1 cellular context compared by ENCODE assay signal in the genomic region with DNA sequence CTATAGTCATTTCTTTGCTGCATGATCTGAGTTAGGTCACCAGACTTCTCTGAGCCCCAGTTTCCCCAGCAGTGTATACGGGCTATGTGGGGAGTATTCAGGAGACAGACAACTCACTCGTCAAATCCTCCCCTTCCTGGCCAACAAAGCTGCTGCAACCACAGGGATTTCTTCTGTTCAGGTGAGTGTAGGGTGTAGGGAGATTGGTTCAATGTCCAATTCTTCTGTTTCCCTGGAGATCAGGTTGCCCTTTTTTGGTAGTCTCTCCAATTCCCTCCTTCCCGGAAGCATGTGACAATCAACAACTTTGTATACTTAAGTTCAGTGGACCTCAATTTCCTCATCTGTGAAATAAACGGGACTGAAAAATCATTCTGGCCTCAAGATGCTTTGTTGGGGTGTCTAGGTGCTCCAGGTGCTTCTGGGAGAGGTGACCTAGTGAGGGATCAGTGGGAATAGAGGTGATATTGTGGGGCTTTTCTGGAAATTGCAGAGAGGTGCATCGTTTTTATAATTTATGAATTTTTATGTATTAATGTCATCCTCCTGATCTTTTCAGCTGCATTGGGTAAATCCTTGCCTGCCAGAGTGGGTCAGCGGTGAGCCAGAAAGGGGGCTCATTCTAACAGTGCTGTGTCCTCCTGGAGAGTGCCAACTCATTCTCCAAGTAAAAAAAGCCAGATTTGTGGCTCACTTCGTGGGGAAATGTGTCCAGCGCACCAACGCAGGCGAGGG.
TF ChIP-seq lines count a peak whose summit lies in the region.

No MANE protein-coding gene starts in this region.

TF ChIP-seq in HepG2, 621 proteins besides CTCF, POLR2A, EP300 and RAD21 (continued from another document and continues in another):
- TF ChIP-seq, protein P1, sequence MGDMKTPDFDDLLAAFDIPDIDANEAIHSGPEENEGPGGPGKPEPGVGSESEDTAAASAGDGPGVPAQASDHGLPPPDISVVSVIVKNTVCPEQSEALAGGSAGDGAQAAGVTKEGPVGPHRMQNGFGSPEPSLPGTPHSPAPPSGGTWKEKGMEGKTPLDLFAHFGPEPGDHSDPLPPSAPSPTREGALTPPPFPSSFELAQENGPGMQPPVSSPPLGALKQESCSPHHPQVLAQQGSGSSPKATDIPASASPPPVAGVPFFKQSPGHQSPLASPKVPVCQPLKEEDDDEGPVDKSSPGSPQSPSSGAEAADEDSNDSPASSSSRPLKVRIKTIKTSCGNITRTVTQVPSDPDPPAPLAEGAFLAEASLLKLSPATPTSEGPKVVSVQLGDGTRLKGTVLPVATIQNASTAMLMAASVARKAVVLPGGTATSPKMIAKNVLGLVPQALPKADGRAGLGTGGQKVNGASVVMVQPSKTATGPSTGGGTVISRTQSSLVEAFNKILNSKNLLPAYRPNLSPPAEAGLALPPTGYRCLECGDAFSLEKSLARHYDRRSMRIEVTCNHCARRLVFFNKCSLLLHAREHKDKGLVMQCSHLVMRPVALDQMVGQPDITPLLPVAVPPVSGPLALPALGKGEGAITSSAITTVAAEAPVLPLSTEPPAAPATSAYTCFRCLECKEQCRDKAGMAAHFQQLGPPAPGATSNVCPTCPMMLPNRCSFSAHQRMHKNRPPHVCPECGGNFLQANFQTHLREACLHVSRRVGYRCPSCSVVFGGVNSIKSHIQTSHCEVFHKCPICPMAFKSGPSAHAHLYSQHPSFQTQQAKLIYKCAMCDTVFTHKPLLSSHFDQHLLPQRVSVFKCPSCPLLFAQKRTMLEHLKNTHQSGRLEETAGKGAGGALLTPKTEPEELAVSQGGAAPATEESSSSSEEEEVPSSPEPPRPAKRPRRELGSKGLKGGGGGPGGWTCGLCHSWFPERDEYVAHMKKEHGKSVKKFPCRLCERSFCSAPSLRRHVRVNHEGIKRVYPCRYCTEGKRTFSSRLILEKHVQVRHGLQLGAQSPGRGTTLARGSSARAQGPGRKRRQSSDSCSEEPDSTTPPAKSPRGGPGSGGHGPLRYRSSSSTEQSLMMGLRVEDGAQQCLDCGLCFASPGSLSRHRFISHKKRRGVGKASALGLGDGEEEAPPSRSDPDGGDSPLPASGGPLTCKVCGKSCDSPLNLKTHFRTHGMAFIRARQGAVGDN (CRISPR knock-in tag; IDR thresholded peaks at IDR 0.05), result no peak
- TF ChIP-seq NCOA1 (CRISPR knock-in tag; IDR thresholded peaks at IDR 0.05) (no peak), MED1 (CRISPR knock-in tag; IDR thresholded peaks at IDR 0.05) (peak; percentile 87), IKZF1 (IDR thresholded peaks at IDR 0.05) (no peak), PLRG1 (conservative IDR thresholded peaks at IDR 0.05) (no peak), PCBP2 (optimal IDR thresholded peaks at IDR 0.05; ENCODE audit: low read depth, low read length, poor library complexity, severe bottlenecking) (peak; percentile 61), ZNF550 (CRISPR knock-in tag; IDR thresholded peaks at IDR 0.05; ENCODE audit: borderline replicate concordance) (no peak), EED (CRISPR knock-in tag; IDR thresholded peaks at IDR 0.05) (no peak), ZNF547 (CRISPR knock-in tag; IDR thresholded peaks at IDR 0.05) (no peak; the same call in 1 of the 2 replicates), ZNF460 (CRISPR knock-in tag; IDR thresholded peaks at IDR 0.05; ENCODE audit: borderline replicate concordance) (no peak), ZNF253 (CRISPR knock-in tag; IDR thresholded peaks at IDR 0.05; ENCODE audit: borderline replicate concordance) (no peak), AKAP8 (CRISPR knock-in tag; IDR thresholded peaks at IDR 0.05) (no peak), MTA1 (CRISPR knock-in tag; IDR thresholded peaks at IDR 0.05; ENCODE audit: borderline replicate concordance) (no peak), RAD51 (IDR thresholded peaks at IDR 0.05; ENCODE audit: borderline replicate concordance) (no peak), ZNF326 (CRISPR knock-in tag; IDR thresholded peaks at IDR 0.05; ENCODE audit: borderline replicate concordance) (no peak), ZNF557 (CRISPR knock-in tag; IDR thresholded peaks at IDR 0.05) (peak; percentile 23; the same call in 1 of the 2 replicates), RFXANK (CRISPR knock-in tag; IDR thresholded peaks at IDR 0.05) (no peak), ERF (CRISPR knock-in tag; IDR thresholded peaks at IDR 0.05) (no peak), POLR2AphosphoS2 (IDR thresholded peaks at IDR 0.05; ENCODE audit: low read depth, low read length) (no peak), ZNF256 (CRISPR knock-in tag; conservative IDR thresholded peaks at IDR 0.05) (no peak), ZMYM4 (CRISPR knock-in tag; IDR thresholded peaks at IDR 0.05) (no peak), CAMTA2 (CRISPR knock-in tag; IDR thresholded peaks at IDR 0.05; ENCODE audit: borderline replicate concordance) (no peak; the same call in 1 of the 2 replicates), REPIN1 (CRISPR knock-in tag; IDR thresholded peaks at IDR 0.05; ENCODE audit: borderline replicate concordance, low read depth) (0 out of 2 replicates have a peak, but pooled peaks have one; percentile 26), MEIS1 (CRISPR knock-in tag; IDR thresholded peaks at IDR 0.05; ENCODE audit: borderline replicate concordance) (no peak), SMAD1 (CRISPR knock-in tag; IDR thresholded peaks at IDR 0.05; ENCODE audit: borderline replicate concordance, low read depth) (no peak), MLLT10 (CRISPR knock-in tag; IDR thresholded peaks at IDR 0.05) (no peak)
- TF ChIP-seq, protein P2, sequence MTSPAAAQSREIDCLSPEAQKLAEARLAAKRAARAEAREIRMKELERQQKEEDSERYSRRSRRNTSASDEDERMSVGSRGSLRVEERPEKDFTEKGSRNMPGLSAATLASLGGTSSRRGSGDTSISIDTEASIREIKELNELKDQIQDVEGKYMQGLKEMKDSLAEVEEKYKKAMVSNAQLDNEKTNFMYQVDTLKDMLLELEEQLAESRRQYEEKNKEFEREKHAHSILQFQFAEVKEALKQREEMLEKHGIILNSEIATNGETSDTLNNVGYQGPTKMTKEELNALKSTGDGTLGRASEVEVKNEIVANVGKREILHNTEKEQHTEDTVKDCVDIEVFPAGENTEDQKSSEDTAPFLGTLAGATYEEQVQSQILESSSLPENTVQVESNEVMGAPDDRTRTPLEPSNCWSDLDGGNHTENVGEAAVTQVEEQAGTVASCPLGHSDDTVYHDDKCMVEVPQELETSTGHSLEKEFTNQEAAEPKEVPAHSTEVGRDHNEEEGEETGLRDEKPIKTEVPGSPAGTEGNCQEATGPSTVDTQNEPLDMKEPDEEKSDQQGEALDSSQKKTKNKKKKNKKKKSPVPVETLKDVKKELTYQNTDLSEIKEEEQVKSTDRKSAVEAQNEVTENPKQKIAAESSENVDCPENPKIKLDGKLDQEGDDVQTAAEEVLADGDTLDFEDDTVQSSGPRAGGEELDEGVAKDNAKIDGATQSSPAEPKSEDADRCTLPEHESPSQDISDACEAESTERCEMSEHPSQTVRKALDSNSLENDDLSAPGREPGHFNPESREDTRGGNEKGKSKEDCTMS (CRISPR knock-in tag; conservative IDR thresholded peaks at IDR 0.05), result 0 out of 2 replicates have a peak, but pooled peaks have one; percentile 30
- TF ChIP-seq, protein P3, sequence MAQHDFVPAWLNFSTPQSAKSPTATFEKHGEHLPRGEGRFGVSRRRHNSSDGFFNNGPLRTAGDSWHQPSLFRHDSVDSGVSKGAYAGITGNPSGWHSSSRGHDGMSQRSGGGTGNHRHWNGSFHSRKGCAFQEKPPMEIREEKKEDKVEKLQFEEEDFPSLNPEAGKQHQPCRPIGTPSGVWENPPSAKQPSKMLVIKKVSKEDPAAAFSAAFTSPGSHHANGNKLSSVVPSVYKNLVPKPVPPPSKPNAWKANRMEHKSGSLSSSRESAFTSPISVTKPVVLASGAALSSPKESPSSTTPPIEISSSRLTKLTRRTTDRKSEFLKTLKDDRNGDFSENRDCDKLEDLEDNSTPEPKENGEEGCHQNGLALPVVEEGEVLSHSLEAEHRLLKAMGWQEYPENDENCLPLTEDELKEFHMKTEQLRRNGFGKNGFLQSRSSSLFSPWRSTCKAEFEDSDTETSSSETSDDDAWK (CRISPR knock-in tag; IDR thresholded peaks at IDR 0.05), result no peak
- TF ChIP-seq, protein P4, sequence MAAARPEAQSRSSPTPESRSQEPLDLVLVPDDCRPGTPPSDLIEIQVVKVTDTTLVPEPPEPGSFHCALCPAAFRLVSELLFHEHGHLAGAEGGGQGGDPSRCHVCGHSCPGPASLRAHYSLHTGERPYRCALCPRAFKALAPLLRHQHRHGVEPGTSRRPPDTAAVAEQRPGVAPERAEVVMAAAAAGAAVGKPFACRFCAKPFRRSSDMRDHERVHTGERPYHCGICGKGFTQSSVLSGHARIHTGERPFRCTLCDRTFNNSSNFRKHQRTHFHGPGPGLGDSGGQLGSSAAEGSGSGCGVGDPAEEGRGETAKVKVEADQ (CRISPR knock-in tag; IDR thresholded peaks at IDR 0.05; ENCODE audit: borderline replicate concordance), result no peak; the same call in 1 of the 2 replicates
- TF ChIP-seq, protein P5, sequence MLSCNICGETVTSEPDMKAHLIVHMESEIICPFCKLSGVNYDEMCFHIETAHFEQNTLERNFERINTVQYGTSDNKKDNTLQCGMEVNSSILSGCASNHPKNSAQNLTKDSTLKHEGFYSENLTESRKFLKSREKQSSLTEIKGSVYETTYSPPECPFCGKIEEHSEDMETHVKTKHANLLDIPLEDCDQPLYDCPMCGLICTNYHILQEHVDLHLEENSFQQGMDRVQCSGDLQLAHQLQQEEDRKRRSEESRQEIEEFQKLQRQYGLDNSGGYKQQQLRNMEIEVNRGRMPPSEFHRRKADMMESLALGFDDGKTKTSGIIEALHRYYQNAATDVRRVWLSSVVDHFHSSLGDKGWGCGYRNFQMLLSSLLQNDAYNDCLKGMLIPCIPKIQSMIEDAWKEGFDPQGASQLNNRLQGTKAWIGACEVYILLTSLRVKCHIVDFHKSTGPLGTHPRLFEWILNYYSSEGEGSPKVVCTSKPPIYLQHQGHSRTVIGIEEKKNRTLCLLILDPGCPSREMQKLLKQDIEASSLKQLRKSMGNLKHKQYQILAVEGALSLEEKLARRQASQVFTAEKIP (CRISPR knock-in tag; IDR thresholded peaks at IDR 0.05; ENCODE audit: borderline replicate concordance), result no peak
- TF ChIP-seq, protein P6, sequence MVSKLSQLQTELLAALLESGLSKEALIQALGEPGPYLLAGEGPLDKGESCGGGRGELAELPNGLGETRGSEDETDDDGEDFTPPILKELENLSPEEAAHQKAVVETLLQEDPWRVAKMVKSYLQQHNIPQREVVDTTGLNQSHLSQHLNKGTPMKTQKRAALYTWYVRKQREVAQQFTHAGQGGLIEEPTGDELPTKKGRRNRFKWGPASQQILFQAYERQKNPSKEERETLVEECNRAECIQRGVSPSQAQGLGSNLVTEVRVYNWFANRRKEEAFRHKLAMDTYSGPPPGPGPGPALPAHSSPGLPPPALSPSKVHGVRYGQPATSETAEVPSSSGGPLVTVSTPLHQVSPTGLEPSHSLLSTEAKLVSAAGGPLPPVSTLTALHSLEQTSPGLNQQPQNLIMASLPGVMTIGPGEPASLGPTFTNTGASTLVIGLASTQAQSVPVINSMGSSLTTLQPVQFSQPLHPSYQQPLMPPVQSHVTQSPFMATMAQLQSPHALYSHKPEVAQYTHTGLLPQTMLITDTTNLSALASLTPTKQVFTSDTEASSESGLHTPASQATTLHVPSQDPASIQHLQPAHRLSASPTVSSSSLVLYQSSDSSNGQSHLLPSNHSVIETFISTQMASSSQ (IDR thresholded peaks at IDR 0.05; ENCODE audit: low read depth), result peak; percentile 35; the same call in 1 of the 2 replicates
- TF ChIP-seq, protein P6 (CRISPR knock-in tag; IDR thresholded peaks at IDR 0.05; ENCODE audit: borderline replicate concordance), result no peak
- TF ChIP-seq, protein P7, sequence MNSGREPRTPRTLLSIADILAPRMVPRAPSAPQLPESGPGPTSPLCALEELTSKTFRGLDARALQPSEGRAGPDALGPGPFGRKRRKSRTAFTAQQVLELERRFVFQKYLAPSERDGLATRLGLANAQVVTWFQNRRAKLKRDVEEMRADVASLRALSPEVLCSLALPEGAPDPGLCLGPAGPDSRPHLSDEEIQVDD (CRISPR knock-in tag; IDR thresholded peaks at IDR 0.05; ENCODE audit: borderline replicate concordance), result no peak
- TF ChIP-seq, protein P8, sequence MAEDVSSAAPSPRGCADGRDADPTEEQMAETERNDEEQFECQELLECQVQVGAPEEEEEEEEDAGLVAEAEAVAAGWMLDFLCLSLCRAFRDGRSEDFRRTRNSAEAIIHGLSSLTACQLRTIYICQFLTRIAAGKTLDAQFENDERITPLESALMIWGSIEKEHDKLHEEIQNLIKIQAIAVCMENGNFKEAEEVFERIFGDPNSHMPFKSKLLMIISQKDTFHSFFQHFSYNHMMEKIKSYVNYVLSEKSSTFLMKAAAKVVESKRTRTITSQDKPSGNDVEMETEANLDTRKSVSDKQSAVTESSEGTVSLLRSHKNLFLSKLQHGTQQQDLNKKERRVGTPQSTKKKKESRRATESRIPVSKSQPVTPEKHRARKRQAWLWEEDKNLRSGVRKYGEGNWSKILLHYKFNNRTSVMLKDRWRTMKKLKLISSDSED (CRISPR knock-in tag; IDR thresholded peaks at IDR 0.05), result no peak
- TF ChIP-seq, protein P9, sequence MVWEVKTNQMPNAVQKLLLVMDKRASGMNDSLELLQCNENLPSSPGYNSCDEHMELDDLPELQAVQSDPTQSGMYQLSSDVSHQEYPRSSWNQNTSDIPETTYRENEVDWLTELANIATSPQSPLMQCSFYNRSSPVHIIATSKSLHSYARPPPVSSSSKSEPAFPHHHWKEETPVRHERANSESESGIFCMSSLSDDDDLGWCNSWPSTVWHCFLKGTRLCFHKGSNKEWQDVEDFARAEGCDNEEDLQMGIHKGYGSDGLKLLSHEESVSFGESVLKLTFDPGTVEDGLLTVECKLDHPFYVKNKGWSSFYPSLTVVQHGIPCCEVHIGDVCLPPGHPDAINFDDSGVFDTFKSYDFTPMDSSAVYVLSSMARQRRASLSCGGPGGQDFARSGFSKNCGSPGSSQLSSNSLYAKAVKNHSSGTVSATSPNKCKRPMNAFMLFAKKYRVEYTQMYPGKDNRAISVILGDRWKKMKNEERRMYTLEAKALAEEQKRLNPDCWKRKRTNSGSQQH (CRISPR knock-in tag; IDR thresholded peaks at IDR 0.05; ENCODE audit: low read depth), result peak; percentile 56; the same call in 1 of the 2 replicates
- TF ChIP-seq, protein P10, sequence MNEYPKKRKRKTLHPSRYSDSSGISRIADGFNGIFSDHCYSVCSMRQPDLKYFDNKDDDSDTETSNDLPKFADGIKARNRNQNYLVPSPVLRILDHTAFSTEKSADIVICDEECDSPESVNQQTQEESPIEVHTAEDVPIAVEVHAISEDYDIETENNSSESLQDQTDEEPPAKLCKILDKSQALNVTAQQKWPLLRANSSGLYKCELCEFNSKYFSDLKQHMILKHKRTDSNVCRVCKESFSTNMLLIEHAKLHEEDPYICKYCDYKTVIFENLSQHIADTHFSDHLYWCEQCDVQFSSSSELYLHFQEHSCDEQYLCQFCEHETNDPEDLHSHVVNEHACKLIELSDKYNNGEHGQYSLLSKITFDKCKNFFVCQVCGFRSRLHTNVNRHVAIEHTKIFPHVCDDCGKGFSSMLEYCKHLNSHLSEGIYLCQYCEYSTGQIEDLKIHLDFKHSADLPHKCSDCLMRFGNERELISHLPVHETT (CRISPR knock-in tag; conservative IDR thresholded peaks at IDR 0.05), result no peak
